Comparison of ENCODE assay signal across 8 cellular contexts in genomic region chr19:39845172-39845571, GRCh38. TPM values are rescaled to one million over a fixed set of nuclear protein-coding genes. Genes with fewer than 3 reads are reported as not detected.
DNase-seq lines count a peak whose midpoint lies in the region; ATAC-seq and TF ChIP-seq lines count a peak whose summit lies in the region.

No MANE protein-coding gene starts in this region.

- no peaks in the 10 kb centered on the region for H3K36me3 ChIP-seq in brain microvascular endothelial cell (replicated peaks)
- H3K36me3 ChIP-seq in mucosa of rectum (ENCODE audit: control insufficient read depth in 2 of 2, insufficient read depth in 2 of 2, low read length in 2 of 2): no peaks in the 10 kb centered on the region

- in situ Hi-C loops in brain microvascular endothelial cell (cut with HindIII; ENCODE audit: low pct_ligation_motif_present, low sequenced_read_pairs): no loop called here

- H3K27me3 ChIP-seq in brain microvascular endothelial cell (replicated peaks): no peaks in the 10 kb centered on the region
- H3K27me3 ChIP-seq in mucosa of rectum (ENCODE audit: control insufficient read depth in 2 of 2, insufficient read depth in 2 of 2, low read length in 2 of 2): no peaks in the 10 kb centered on the region

- TF ChIP-seq CTCF in AG09309 (IDR thresholded peaks at IDR 0.05; ENCODE audit: control insufficient read depth, insufficient read depth, low read depth, low read length, missing control alignments) (no peak), brain microvascular endothelial cell (IDR thresholded peaks at IDR 0.05; ENCODE audit: low read depth, low read length, missing control alignments) (no peak)

- H3K27ac Mint-ChIP-seq in IgD-negative memory B cell: peak overlapping the region; percentile 83 to 97 (median 93)

- H3K36me3 Mint-ChIP-seq in IgD-negative memory B cell: peaks cover 4% of the 10 kb centered on the region

- no peaks in the 10 kb centered on the region for H3K9me3 ChIP-seq in mucosa of rectum (ENCODE audit: control insufficient read depth in 2 of 2, low read length in 2 of 2)

- H3K4me3 ChIP-seq in AG09309 (ENCODE audit: control insufficient read depth, low read depth, low read length) (peak overlapping the region; percentile 88), brain microvascular endothelial cell (ENCODE audit: low read depth, low read length) (peak overlapping the region; percentile 84), mucosa of rectum (ENCODE audit: low read length in 2 of 2) (peak overlapping the region; percentile 82 to 90)

- no peaks in the 10 kb centered on the region for H3K27me3 Mint-ChIP-seq in IgD-negative memory B cell

- H3K4me1 Mint-ChIP-seq in IgD-negative memory B cell: peaks cover 34 to 39% (median 36%) of the 10 kb centered on the region in 3 donors

- DNase-seq in AG09309 (ENCODE audit: low read depth) (no peak), brain microvascular endothelial cell (no peak), inferior parietal cortex (ENCODE audit: extremely low spot score) (no peak), NCI-H526 (lab: John Stamatoyannopoulos, UW) (no peak), SW480 (ENCODE audit: low spot score) (no peak)

- H3K27ac ChIP-seq in brain microvascular endothelial cell (no peak overlapping the region), mucosa of rectum (ENCODE audit: low read depth in 2 of 2, low read length in 2 of 2) (no peak overlapping the region)

- H3K9me3 Mint-ChIP-seq in IgD-negative memory B cell: no peaks in the 10 kb centered on the region

- peaks cover 28% of the 10 kb centered on the region in 2 donors for H3K4me1 ChIP-seq in mucosa of rectum (ENCODE audit: control insufficient read depth in 2 of 2, insufficient read depth in 2 of 2, low read length in 2 of 2)

- H3K4me3 Mint-ChIP-seq in IgD-negative memory B cell: peak overlapping the region; percentile 89 to 96 (median 94)

- peak overlapping the region; percentile 69 to 76 for H3K9ac ChIP-seq in mucosa of rectum (ENCODE audit: low read depth in 1 of 2, low read length in 2 of 2)

- no peak for ATAC-seq in HG03442 (IDR thresholded peaks at IDR 0.05; ENCODE audit: unreplicated experiment)

RNA-seq across cellular contexts. Expression of gene FBL, which starts 1.0 kb away (rescaled TPM):
- 183 TPM for polyA plus RNA-seq in IgD-negative memory B cell

RNA-seq across cellular contexts. Expression of gene DYRK1B, which starts 11.2 kb away (rescaled TPM):
- 16.9 TPM for polyA plus RNA-seq in IgD-negative memory B cell
